In the genomic region with DNA sequence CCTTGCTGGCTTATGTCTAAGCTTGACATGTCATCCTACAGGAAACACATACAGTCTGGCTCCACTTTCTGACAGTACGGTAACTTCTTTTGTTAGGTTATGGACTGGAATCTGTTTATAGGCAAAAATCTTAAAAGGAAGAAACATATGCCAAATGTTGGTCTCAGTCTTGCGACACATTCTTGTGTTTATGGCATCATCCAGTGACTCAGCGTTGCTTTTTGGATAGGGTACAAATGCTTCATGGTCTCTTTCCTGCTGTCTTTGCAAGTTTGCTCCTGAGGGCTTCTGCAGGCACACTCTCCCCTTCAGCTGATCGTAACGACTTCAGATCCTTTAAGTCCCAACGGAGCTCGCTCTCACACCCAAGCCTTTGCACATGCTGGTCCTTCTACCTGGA, we compare ENCODE assay signal across 8 cellular contexts. TPM values are rescaled to one million over a fixed set of nuclear protein-coding genes. Genes with fewer than 3 reads are reported as not detected.
DNase-seq lines count a peak whose midpoint lies in the region; ATAC-seq and TF ChIP-seq lines count a peak whose summit lies in the region.

No MANE protein-coding gene starts in this region.

- TF ChIP-seq CTCF in PC-3 (conservative IDR thresholded peaks at IDR 0.05; ENCODE audit: low read depth, low read length) (no peak), ovary (IDR thresholded peaks at IDR 0.05) (no peak)

- ATAC-seq in PC-3 = peak; percentile 64
- ATAC-seq in HG03432 (IDR thresholded peaks at IDR 0.05; ENCODE audit: unreplicated experiment) = no peak

- BruUV-seq in PC-3 (replicated peaks; lab: Mats Ljungman, UMichigan) = no TSS peak

- intact Hi-C loops in PC-3 (cut with micrococcal nuclease) = no loop called here
- intact Hi-C loops in posterior vena cava (cut with DNase I) = no loop called here
- intact Hi-C loops in ovary (cut with DNase I) = no loop called here

- no peaks in the 10 kb centered on the region for H3K79me2 ChIP-seq in PC-3 (ENCODE audit: low read length)

- H3K4me3 ChIP-seq in PC-3 (ENCODE audit: low read length) (no peak overlapping the region), ovary (no peak overlapping the region)

- CTCF ChIA-PET in PC-3 (lab: Charles Lee) = no interaction called here

- no peaks in the 10 kb centered on the region for H3K9me2 ChIP-seq in PC-3 (replicated peaks; ENCODE audit: low read length)

- H3K9me3 ChIP-seq in PC-3 (ENCODE audit: low read length) = no peaks in the 10 kb centered on the region
- H3K9me3 ChIP-seq in ovary = no peaks in the 10 kb centered on the region

- H3K27me3 ChIP-seq in PC-3 (ENCODE audit: low read length) (no peaks in the 10 kb centered on the region), ovary (no peaks in the 10 kb centered on the region)

- no peak for TF ChIP-seq EP300 in ovary (IDR thresholded peaks at IDR 0.05)

- 52 to 65% (median 63%) methylated on average over 7 of the region's 7 CpGs for WGBS in ovary, 3 donors

- peak overlapping the region; percentile 44 for H3K27ac ChIP-seq in PC-3 (ENCODE audit: low read length)
- H3K27ac ChIP-seq in ovary = no peak overlapping the region

- no peaks in the 10 kb centered on the region for H3F3A ChIP-seq in PC-3 (ENCODE audit: low read length, unreplicated experiment)

- DNase-seq in ELR (ENCODE audit: low read depth) (peak; percentile 83), PC-3 (peak; percentile 83), fibroblast of gingiva (ENCODE audit: low read depth) (peak; percentile 92), posterior vena cava (ENCODE audit: low spot score) (peak; percentile 67), NCI-H2196 treated with DMSO at 0.1 percent for 48 hours (lab: John Stamatoyannopoulos, UW; ENCODE audit: unreplicated experiment) (no peak), ovary (no peak), kidney glomerular epithelial cell (lab: John Stamatoyannopoulos, UW) (no peak)

- peak overlapping the region; percentile 63; the same call in 1 of the 2 replicates for H2AFZ ChIP-seq in PC-3 (ENCODE audit: low read length)

- no peak overlapping the region for H3K9ac ChIP-seq in PC-3 (ENCODE audit: low read length)

- peak overlapping the region; percentile 61; the same call in 1 of the 2 replicates for H3K4me2 ChIP-seq in PC-3 (ENCODE audit: low read length)

- TF ChIP-seq POLR2A in ovary (IDR thresholded peaks at IDR 0.05) = no peak

- H3K36me3 ChIP-seq in PC-3 (ENCODE audit: low read depth, low read length) = no peaks in the 10 kb centered on the region
- H3K36me3 ChIP-seq in ovary = no peaks in the 10 kb centered on the region

- peaks cover 12% of the 10 kb centered on the region for H3K4me1 ChIP-seq in PC-3 (ENCODE audit: insufficient read depth, low read length)
- H3K4me1 ChIP-seq in ovary (ENCODE audit: insufficient read depth) = no peaks in the 10 kb centered on the region

- no peaks in the 10 kb centered on the region for H4K20me1 ChIP-seq in PC-3 (ENCODE audit: low read length)

- POLR2A ChIA-PET in PC-3 (lab: Charles Lee; ENCODE audit: unreplicated experiment) = no interaction called here

RNA-seq across cellular contexts. Expression of gene TNFSF8, which starts 23.5 kb away (rescaled TPM):
- not detected in 2 replicates for total RNA-seq in PC-3 (2014; rRNA removed)
- 1 to 10 TPM; 2.9 to 3.0 TPM for total RNA-seq in posterior vena cava
- 1 to 10 TPM in 4 of 7 donors, under 1 TPM in 3; 0.45 to 1.6 (median 1.0) TPM for total RNA-seq in ovary
- polyA plus RNA-seq in ovary = 1 to 10 TPM in 1 of 2 donors, under 1 TPM in 1; 0.38 to 5.2 TPM

Comparison
In these comparisons a context has a peak if more than half of its experiments do, and no peak if none do; other contexts are left out.
1. DNase-seq: peak in ELR (single experiment), PC-3 (single experiment), fibroblast of gingiva (single experiment) and posterior vena cava (single experiment); none in NCI-H2196 treated with DMSO at 0.1 percent for 48 hours (single experiment), ovary (0 of 5) and kidney glomerular epithelial cell (single experiment).